In genomic region chr1:176696109-176696508, GRCh38 we compare ENCODE assay signal across 9 cellular contexts.
DNase-seq lines count a peak whose midpoint lies in the region; ATAC-seq and TF ChIP-seq lines count a peak whose summit lies in the region.
"Had no signal": no experiment of that assay in that cellular context is flagged by ENCODE, and none has a peak within 500 bp of the region (broad histone marks: within the 10 kb centered on the region; RNA-seq: fewer than 3 reads in every experiment).

No MANE protein-coding gene starts in this region.

- DNase-seq in HT1080 (ENCODE audit: low read depth) (peak; percentile 92), NCI-H82 (lab: John Stamatoyannopoulos, UW) (peak; percentile 58), fibroblast of pulmonary artery (ENCODE audit: low read depth) (peak; percentile 5), skeletal muscle cell (ENCODE audit: low read depth) (peak; percentile 77), GM10266 (ENCODE audit: extremely low spot score) (no peak), GF-D8 (lab: John Stamatoyannopoulos, UW) (no peak)
- DNase-seq: activated CD4-positive, CD25-positive, alpha-beta regulatory T cell; NCI-H446 treated with DMSO at 0.1 percent for 48 hours had no signal

- no peak for TF ChIP-seq CTCF in fibroblast of pulmonary artery (IDR thresholded peaks at IDR 0.05; ENCODE audit: low read length, missing control alignments)
- no peak for TF ChIP-seq CTCF in GM10266 (IDR thresholded peaks at IDR 0.05; ENCODE audit: control insufficient read depth, insufficient read depth, low read depth, missing control alignments)

- no peak overlapping the region for H3K4me3 ChIP-seq in fibroblast of pulmonary artery (replicated peaks; ENCODE audit: low read depth, low read length)
- no peak overlapping the region for H3K4me3 ChIP-seq in skeletal muscle cell (ENCODE audit: low read depth, low read length)

- ATAC-seq in GM21576 (IDR thresholded peaks at IDR 0.05; ENCODE audit: unreplicated experiment) = no peak

Comparison
In these comparisons a context has a peak if more than half of its experiments do, and no peak if none do; other contexts are left out.
1. DNase-seq: peak in HT1080 (single experiment), NCI-H82 (single experiment), fibroblast of pulmonary artery (single experiment) and skeletal muscle cell (single experiment); none in GM10266 (single experiment) and GF-D8 (single experiment).